Comparison of ENCODE assay signal across 8 cellular contexts in genomic region chr22:37485006-37485713, GRCh38. TPM values are rescaled to one million over a fixed set of nuclear protein-coding genes. Genes with fewer than 3 reads are reported as not detected.
DNase-seq lines count a peak whose midpoint lies in the region; ATAC-seq, FAIRE-seq and TF ChIP-seq lines count a peak whose summit lies in the region.

No MANE protein-coding gene starts in this region.

- peaks cover 34% of the 10 kb centered on the region for H3K4me1 ChIP-seq in endothelial cell of umbilical vein (ENCODE audit: control insufficient read depth, extremely low read depth, insufficient read depth, low read length)
- no peaks in the 10 kb centered on the region for H3K4me1 ChIP-seq in BE2C

- dilution Hi-C loops in endothelial cell of umbilical vein (cut with MboI; ENCODE audit: extremely low pct_ligation_motif_present, low sequenced_read_pairs), result no loop called here

- no peaks in the 10 kb centered on the region for H3K27me3 Mint-ChIP-seq in activated CD4-positive, alpha-beta T cell treated with anti-CD3 and anti-CD28 coated beads, Interleukin-2, amount 10 ng/mL, durations not matched to agents 7 days and 5 days

- no peaks in the 10 kb centered on the region for H3K9me3 ChIP-seq in endothelial cell of umbilical vein (replicated peaks; ENCODE audit: control insufficient read depth, insufficient read depth, low read length)
- H3K9me3 ChIP-seq in BE2C, result no peaks in the 10 kb centered on the region

- intact Hi-C loops in endothelial cell of umbilical vein (cut with micrococcal nuclease), result loop anchor here (2.0 kb wide), 2 partner anchors 34 to 76 kb away; partner anchors contain the start of genes CARD10 and CDC42EP1

- H3K4me3 ChIP-seq in endothelial cell of umbilical vein (replicated peaks in 1 of 3; ENCODE audit: insufficient read depth in 1 of 3, low read depth in 1 of 3, low read length in 3 of 3) (peak overlapping the region; percentile 61 to 90 (median 81)), BE2C (ENCODE audit: low read depth, low read length) (no peak overlapping the region)

- no peak for TF ChIP-seq POLR2A in endothelial cell of umbilical vein (IDR thresholded peaks at IDR 0.05; ENCODE audit: low read depth, low read length)

- H3K9me3 Mint-ChIP-seq in activated CD4-positive, alpha-beta T cell treated with anti-CD3 and anti-CD28 coated beads, Interleukin-2, amount 10 ng/mL, durations not matched to agents 7 days and 5 days, result no peaks in the 10 kb centered on the region

- H3K79me2 ChIP-seq in endothelial cell of umbilical vein (ENCODE audit: control insufficient read depth, insufficient read depth, low read length), result peaks cover 55% of the 10 kb centered on the region

- peaks cover 62% of the 10 kb centered on the region for H3K4me1 Mint-ChIP-seq in activated CD4-positive, alpha-beta T cell treated with anti-CD3 and anti-CD28 coated beads, Interleukin-2, amount 10 ng/mL, durations not matched to agents 7 days and 5 days

- DNase-seq in activated CD4-positive, alpha-beta T cell treated with anti-CD3 and anti-CD28 coated beads, Interleukin-2, amount 10 ng/mL, durations not matched to agents 7 days and 5 days, result peak; percentile 72
- DNase-seq in endothelial cell of umbilical vein (ENCODE audit: low read depth, low spot score) (peak; percentile 76), NCI-H146 treated with DMSO at 0.1 percent for 48 hours (lab: John Stamatoyannopoulos, UW; ENCODE audit: unreplicated experiment) (no peak), BE2C (no peak)
- DNase-seq in stimulated activated CD4-positive, alpha-beta T cell treated with anti-CD3 and anti-CD28 coated beads, Interleukin-15, amount 100 ng/mL, for 1 hour (ENCODE audit: low read depth in 1 of 2, low spot score in 1 of 2), result peak; percentile 23 to 45

- no peaks in the 10 kb centered on the region for H3K9me1 ChIP-seq in endothelial cell of umbilical vein (replicated peaks; ENCODE audit: control insufficient read depth, extremely low read depth, insufficient read depth, low read length)

- peak overlapping the region; percentile 44 for H3K9ac ChIP-seq in endothelial cell of umbilical vein (replicated peaks; ENCODE audit: extremely low read depth, insufficient read depth, low read length)

- peak overlapping the region; percentile 83 for H3K27ac ChIP-seq in endothelial cell of umbilical vein (ENCODE audit: insufficient read depth, low read depth, low read length)

- no peak overlapping the region for H2AFZ ChIP-seq in endothelial cell of umbilical vein (ENCODE audit: low read depth, low read length)

- no peak for FAIRE-seq in endothelial cell of umbilical vein (lab: Jason Lieb, UNC)

- peaks cover 39% of the 10 kb centered on the region for H3K36me3 Mint-ChIP-seq in activated CD4-positive, alpha-beta T cell treated with anti-CD3 and anti-CD28 coated beads, Interleukin-2, amount 10 ng/mL, durations not matched to agents 7 days and 5 days (ENCODE audit: low read depth)

- POLR2A ChIA-PET in activated CD4-positive, alpha-beta T cell treated with anti-CD3 and anti-CD28 coated beads, Interleukin-2, amount 10 ng/mL, durations not matched to agents 7 days and 5 days (lab: Charles Lee), result no interaction called here
- POLR2A ChIA-PET in endothelial cell of umbilical vein (lab: Charles Lee), result interaction anchor here (0.9 to 1.4 kb wide), 2 partner anchors 17 to 27 kb away, joined by 3 to 5 read pairs; no protein-coding TSS in a partner anchor

- H3K27me3 ChIP-seq in endothelial cell of umbilical vein (ENCODE audit: control insufficient read depth in 2 of 2, insufficient read depth in 2 of 2, low read length in 2 of 2) (no peaks in the 10 kb centered on the region), BE2C (no peaks in the 10 kb centered on the region)

- peak overlapping the region; percentile 48 for H3K4me2 ChIP-seq in endothelial cell of umbilical vein (ENCODE audit: insufficient read depth, low read length)

- ATAC-seq in HG02642 (IDR thresholded peaks at IDR 0.05; ENCODE audit: poor library complexity, unreplicated experiment), result peak; percentile 12
- no peak for ATAC-seq in GM21526 (IDR thresholded peaks at IDR 0.05; ENCODE audit: low FRiP score, unreplicated experiment)
- no peak for ATAC-seq in HG02588 (IDR thresholded peaks at IDR 0.05; ENCODE audit: unreplicated experiment)

- TF ChIP-seq CTCF in endothelial cell of umbilical vein (IDR thresholded peaks at IDR 0.05; ENCODE audit: extremely low read depth in 1 of 2, insufficient read depth in 1 of 2, low read depth in 1 of 2, low read length in 2 of 2), result no peak
- TF ChIP-seq CTCF in BE2C (IDR thresholded peaks at IDR 0.05; ENCODE audit: low read depth, low read length), result no peak

- H3K27ac Mint-ChIP-seq in activated CD4-positive, alpha-beta T cell treated with anti-CD3 and anti-CD28 coated beads, Interleukin-2, amount 10 ng/mL, durations not matched to agents 7 days and 5 days, result peak overlapping the region; percentile 93

- H3K4me3 Mint-ChIP-seq in activated CD4-positive, alpha-beta T cell treated with anti-CD3 and anti-CD28 coated beads, Interleukin-2, amount 10 ng/mL, durations not matched to agents 7 days and 5 days, result peak overlapping the region; percentile 88

- H3K36me3 ChIP-seq in endothelial cell of umbilical vein (ENCODE audit: control insufficient read depth in 2 of 2, extremely low read depth in 1 of 2, insufficient read depth in 2 of 2, low read length in 2 of 2), result peaks cover 0 to 6% of the 10 kb centered on the region in 2 experiments
- no peaks in the 10 kb centered on the region for H3K36me3 ChIP-seq in BE2C

- BruUV-seq in endothelial cell of umbilical vein (replicated peaks; lab: Mats Ljungman, UMichigan), result TSS peak; percentile 95

- H4K20me1 ChIP-seq in endothelial cell of umbilical vein (replicated peaks; ENCODE audit: control insufficient read depth, extremely low read depth, insufficient read depth, low read length), result no peaks in the 10 kb centered on the region

- CTCF ChIA-PET in activated CD4-positive, alpha-beta T cell treated with anti-CD3 and anti-CD28 coated beads, Interleukin-2, amount 10 ng/mL, durations not matched to agents 7 days and 5 days (lab: Charles Lee), result interaction anchor here (0.5 to 2.6 kb wide), 5 partner anchors 13 to 292 kb away, joined by 3 to 14 read pairs (median 4); no protein-coding TSS in a partner anchor
- CTCF ChIA-PET in endothelial cell of umbilical vein (lab: Charles Lee), result interaction anchor here (0.9 to 2.3 kb wide), 8 partner anchors 10 to 53 kb away, joined by 3 to 21 read pairs (median 5); no protein-coding TSS in a partner anchor

TF ChIP-seq in endothelial cell of umbilical vein, 7 proteins besides CTCF, POLR2A, EP300 and RAD21:
- TF ChIP-seq POLR2AphosphoS5 (IDR thresholded peaks at IDR 0.05; ENCODE audit: insufficient read depth, low read depth, low read length), result peak; percentile 60
- no peak for TF ChIP-seq JUN (IDR thresholded peaks at IDR 0.05; ENCODE audit: borderline replicate concordance, insufficient read depth, insufficient read length, low read depth)
- peak; percentile 90 for TF ChIP-seq MAX (IDR thresholded peaks at IDR 0.05; ENCODE audit: insufficient read depth, insufficient read length)
- TF ChIP-seq MYC (IDR thresholded peaks at IDR 0.05; ENCODE audit: low read depth, low read length), result peak; percentile 98

RNA-seq across cellular contexts. Expression of gene MFNG, which starts 1.0 kb away (rescaled TPM):
- 100 to 1,000 TPM; 218 to 219 TPM for total RNA-seq in activated CD4-positive, alpha-beta T cell treated with anti-CD3 and anti-CD28 coated beads, Interleukin-2, amount 10 ng/mL, durations not matched to agents 7 days and 5 days
- total RNA-seq in endothelial cell of umbilical vein, result 188 and 197 TPM in 2 replicates
- polyA plus RNA-seq in endothelial cell of umbilical vein, result 257 and 379 TPM in 2 replicates
- 194 and 222 TPM in 2 replicates for polyA plus RNA-seq in endothelial cell of umbilical vein (2011; cell fraction: cytosol; rRNA removed)
- polyA plus RNA-seq in endothelial cell of umbilical vein (2011; cell fraction: nucleus; rRNA removed), result 127 and 141 TPM in 2 replicates
- polyA plus RNA-seq in endothelial cell of umbilical vein (2012), result 125 and 143 TPM in 2 replicates
- polyA minus RNA-seq in endothelial cell of umbilical vein, result 112 and 155 TPM in 2 replicates
- not detected for polyA minus RNA-seq in endothelial cell of umbilical vein (2011; cell fraction: cytosol; rRNA and poly(A)+ RNA removed)
- 35.3 and 50.5 TPM in 2 replicates for polyA minus RNA-seq in endothelial cell of umbilical vein (2011; cell fraction: nucleus; rRNA and poly(A)+ RNA removed)
- 2.3 TPM for polyA plus RNA-seq in BE2C (2012; ENCODE audit: insufficient read depth, insufficient read length, low read depth)

RNA-seq across cellular contexts. Expression of gene CARD10, which starts 34.1 kb away (rescaled TPM):
- total RNA-seq in activated CD4-positive, alpha-beta T cell treated with anti-CD3 and anti-CD28 coated beads, Interleukin-2, amount 10 ng/mL, durations not matched to agents 7 days and 5 days, result not detected
- total RNA-seq in endothelial cell of umbilical vein, result 39.5 and 40.6 TPM in 2 replicates
- polyA plus RNA-seq in endothelial cell of umbilical vein, result 36.1 and 42.0 TPM in 2 replicates
- 21.1 and 28.5 TPM in 2 replicates for polyA plus RNA-seq in endothelial cell of umbilical vein (2011; cell fraction: cytosol; rRNA removed)
- 44.8 and 58.7 TPM in 2 replicates for polyA plus RNA-seq in endothelial cell of umbilical vein (2011; cell fraction: nucleus; rRNA removed)
- 19.0 and 22.9 TPM in 2 replicates for polyA plus RNA-seq in endothelial cell of umbilical vein (2012)
- polyA minus RNA-seq in endothelial cell of umbilical vein, result 23.6 and 26.9 TPM in 2 replicates
- 12.5 TPM for polyA minus RNA-seq in endothelial cell of umbilical vein (2011; cell fraction: cytosol; rRNA and poly(A)+ RNA removed)
- polyA minus RNA-seq in endothelial cell of umbilical vein (2011; cell fraction: nucleus; rRNA and poly(A)+ RNA removed), result 12.6 and 21.3 TPM in 2 replicates
- polyA plus RNA-seq in BE2C (2012; ENCODE audit: insufficient read depth, insufficient read length, low read depth), result 5.1 TPM

RNA-seq across cellular contexts. Expression of gene ELFN2, which starts 57.9 kb away (rescaled TPM):
- total RNA-seq in activated CD4-positive, alpha-beta T cell treated with anti-CD3 and anti-CD28 coated beads, Interleukin-2, amount 10 ng/mL, durations not matched to agents 7 days and 5 days, result under 1 TPM; 0.10 to 0.23 TPM
- total RNA-seq in endothelial cell of umbilical vein, result 1.3 and 1.4 TPM in 2 replicates
- 0.33 and 0.41 TPM in 2 replicates for polyA plus RNA-seq in endothelial cell of umbilical vein
- 0.23 and 0.34 TPM in 2 replicates for polyA plus RNA-seq in endothelial cell of umbilical vein (2011; cell fraction: cytosol; rRNA removed)
- 0.72 and 0.76 TPM in 2 replicates for polyA plus RNA-seq in endothelial cell of umbilical vein (2011; cell fraction: nucleus; rRNA removed)
- polyA plus RNA-seq in endothelial cell of umbilical vein (2012), result 4.9 and 5.1 TPM in 2 replicates
- polyA minus RNA-seq in endothelial cell of umbilical vein, result 0.24 and 0.34 TPM in 2 replicates
- polyA minus RNA-seq in endothelial cell of umbilical vein (2011; cell fraction: cytosol; rRNA and poly(A)+ RNA removed), result 0.20 TPM
- 0.29 and 0.43 TPM in 2 replicates for polyA minus RNA-seq in endothelial cell of umbilical vein (2011; cell fraction: nucleus; rRNA and poly(A)+ RNA removed)
- polyA plus RNA-seq in BE2C (2012; ENCODE audit: insufficient read depth, insufficient read length, low read depth), result 0.31 TPM

Comparison
In these comparisons a context has a peak if more than half of its experiments do, and no peak if none do; other contexts are left out.
1. DNase-seq: peak in activated CD4-positive, alpha-beta T cell treated with anti-CD3 and anti-CD28 coated beads, Interleukin-2, amount 10 ng/mL, durations not matched to agents 7 days and 5 days (single experiment), endothelial cell of umbilical vein (single experiment) and stimulated activated CD4-positive, alpha-beta T cell treated with anti-CD3 and anti-CD28 coated beads, Interleukin-15, amount 100 ng/mL, for 1 hour (2 of 2); none in NCI-H146 treated with DMSO at 0.1 percent for 48 hours (single experiment) and BE2C (single experiment).
2. RNA of gene CARD10, which starts 34.1 kb away (total RNA-seq): 39.5 to 40.6 TPM in endothelial cell of umbilical vein; not detected in activated CD4-positive, alpha-beta T cell treated with anti-CD3 and anti-CD28 coated beads, Interleukin-2, amount 10 ng/mL, durations not matched to agents 7 days and 5 days; every median in the first group is over 10 times any median in the second.